In genomic region chr12:52907092-52907810, GRCh38 we compare ENCODE assay signal across 7 cellular contexts. TPM values are rescaled to one million over a fixed set of nuclear protein-coding genes. Genes with fewer than 3 reads are reported as not detected.
A peak's percentile ranks its signal among the peaks of the same experiment; 100 is the strongest.
DNase-seq lines count a peak whose midpoint lies in the region; ATAC-seq and TF ChIP-seq lines count a peak whose summit lies in the region.

No MANE protein-coding gene starts in this region.

- no peak for TF ChIP-seq CTCF in testis (IDR thresholded peaks at IDR 0.05)

- intact Hi-C loops in testis (cut with DNase I; ENCODE audit: low total_unique reads), result no loop called here

- peak; percentile 16; the same call in 1 of the 2 replicates for TF ChIP-seq RAD21 in Ishikawa (IDR thresholded peaks at IDR 0.05; ENCODE audit: low read depth)

- WGBS in testis, 2 donors, result 48 to 68% methylated on average over 4 to 7 of the region's 7 CpGs

- H3K36me3 ChIP-seq in NT2/D1 (ENCODE audit: insufficient read depth, insufficient read length, low read length) (peaks cover 23% of the 10 kb centered on the region), iPS-15b (ENCODE audit: control insufficient read depth, insufficient read depth, low read length) (peaks cover 3% of the 10 kb centered on the region), testis (ENCODE audit: low read depth, missing control alignments) (no peaks in the 10 kb centered on the region)

- H3K9ac ChIP-seq in NT2/D1 (ENCODE audit: insufficient read length, low read depth) (peak overlapping the region; percentile 47), iPS-15b (ENCODE audit: low read depth, low read length) (no peak overlapping the region)

- DNase-seq in NT2/D1 (ENCODE audit: low read depth, low spot score) (no peak), testis (peak; percentile 66), superior temporal gyrus (ENCODE audit: extremely low spot score) (no peak)

- peak; percentile 95 for TF ChIP-seq EP300 in Ishikawa (IDR thresholded peaks at IDR 0.05; ENCODE audit: borderline replicate concordance)

- no peaks in the 10 kb centered on the region for H3K9me3 ChIP-seq in NT2/D1 (ENCODE audit: insufficient read depth, low read length)
- H3K9me3 ChIP-seq in iPS-15b (ENCODE audit: control insufficient read depth, insufficient read depth, low read length), result no peaks in the 10 kb centered on the region
- no peaks in the 10 kb centered on the region for H3K9me3 ChIP-seq in testis

- ATAC-seq in HG03025 (IDR thresholded peaks at IDR 0.05; ENCODE audit: low FRiP score, unreplicated experiment) (no peak), GM19023 (IDR thresholded peaks at IDR 0.05; ENCODE audit: unreplicated experiment) (no peak)

- peaks cover 27% of the 10 kb centered on the region for H3K4me1 ChIP-seq in NT2/D1 (ENCODE audit: insufficient read depth, insufficient read length)
- H3K4me1 ChIP-seq in iPS-15b (ENCODE audit: control insufficient read depth, insufficient read depth, low read length), result peaks cover 21% of the 10 kb centered on the region
- H3K4me1 ChIP-seq in testis, result peaks cover 12% of the 10 kb centered on the region

- H3K4me3 ChIP-seq in NT2/D1 (ENCODE audit: insufficient read length, low read depth), result no peak overlapping the region
- peak overlapping the region; percentile 13 for H3K4me3 ChIP-seq in iPS-15b (ENCODE audit: low read depth, low read length)
- H3K4me3 ChIP-seq in testis, result no peak overlapping the region

- TF ChIP-seq POLR2A in testis (IDR thresholded peaks at IDR 0.05), result no peak

- no peak overlapping the region for H3K27ac ChIP-seq in testis

- H3K27me3 ChIP-seq in NT2/D1 (ENCODE audit: insufficient read depth, insufficient read length), result no peaks in the 10 kb centered on the region
- H3K27me3 ChIP-seq in iPS-15b (ENCODE audit: control insufficient read depth, insufficient read depth, low read length), result no peaks in the 10 kb centered on the region
- no peaks in the 10 kb centered on the region for H3K27me3 ChIP-seq in testis

TF ChIP-seq in Ishikawa, 13 proteins besides CTCF, POLR2A, EP300 and RAD21:
- no peak for TF ChIP-seq CREB1 (IDR thresholded peaks at IDR 0.05; ENCODE audit: low read depth)
- peak; percentile 65 for TF ChIP-seq TAF1 (IDR thresholded peaks at IDR 0.05; ENCODE audit: low read depth)
- TF ChIP-seq MAX (IDR thresholded peaks at IDR 0.05), result peak; percentile 65; the same call in 1 of the 2 replicates
- peak; percentile 80 for TF ChIP-seq YY1 (IDR thresholded peaks at IDR 0.05; ENCODE audit: low read depth)
- peak; percentile 84 for TF ChIP-seq TEAD4 (IDR thresholded peaks at IDR 0.05)
- TF ChIP-seq TCF12 (IDR thresholded peaks at IDR 0.05; ENCODE audit: low read depth), result peak; percentile 96
- peak; percentile 84; the same call in 1 of the 2 replicates for TF ChIP-seq FOXM1 (IDR thresholded peaks at IDR 0.05; ENCODE audit: borderline replicate concordance, low read depth)
- peak; percentile 99 for TF ChIP-seq NFIC (IDR thresholded peaks at IDR 0.05)
- no peak for TF ChIP-seq REST (IDR thresholded peaks at IDR 0.05; ENCODE audit: low read depth)
- TF ChIP-seq ZBTB7A (IDR thresholded peaks at IDR 0.05; ENCODE audit: low read depth), result peak; percentile 74; the same call in 1 of the 2 replicates
- peak; percentile 56; the same call in 1 of the 2 replicates for TF ChIP-seq CEBPB (IDR thresholded peaks at IDR 0.05)
- TF ChIP-seq, protein P1, sequence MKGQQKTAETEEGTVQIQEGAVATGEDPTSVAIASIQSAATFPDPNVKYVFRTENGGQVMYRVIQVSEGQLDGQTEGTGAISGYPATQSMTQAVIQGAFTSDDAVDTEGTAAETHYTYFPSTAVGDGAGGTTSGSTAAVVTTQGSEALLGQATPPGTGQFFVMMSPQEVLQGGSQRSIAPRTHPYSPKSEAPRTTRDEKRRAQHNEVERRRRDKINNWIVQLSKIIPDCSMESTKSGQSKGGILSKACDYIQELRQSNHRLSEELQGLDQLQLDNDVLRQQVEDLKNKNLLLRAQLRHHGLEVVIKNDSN (IDR thresholded peaks at IDR 0.05), result no peak; the same call in 1 of the 2 replicates

RNA-seq across cellular contexts. Expression of gene KRT8, which starts 2.4 kb away (rescaled TPM):
- 10 to 100 TPM; 13.2 to 14.6 TPM for total RNA-seq in testis
- polyA plus RNA-seq in testis (ENCODE audit: insufficient read depth, low read depth, low replicate concordance), result 63.0 TPM

RNA-seq across cellular contexts. Expression of gene KRT18, which starts 41.7 kb away (rescaled TPM):
- total RNA-seq in testis, result 10 to 100 TPM; 20.2 to 35.9 TPM
- 51.9 TPM for polyA plus RNA-seq in testis (ENCODE audit: insufficient read depth, low read depth, low replicate concordance)

RNA-seq across cellular contexts. Expression of gene KRT78, which starts 58.5 kb away (rescaled TPM):
- total RNA-seq in testis, result 1 to 10 TPM in 1 of 2 donors, under 1 TPM in 1; 0.93 to 1.1 TPM
- 0.99 TPM for polyA plus RNA-seq in testis (ENCODE audit: insufficient read depth, low read depth, low replicate concordance)
